Comparison of ENCODE assay signal across 19 cellular contexts in the genomic region with DNA sequence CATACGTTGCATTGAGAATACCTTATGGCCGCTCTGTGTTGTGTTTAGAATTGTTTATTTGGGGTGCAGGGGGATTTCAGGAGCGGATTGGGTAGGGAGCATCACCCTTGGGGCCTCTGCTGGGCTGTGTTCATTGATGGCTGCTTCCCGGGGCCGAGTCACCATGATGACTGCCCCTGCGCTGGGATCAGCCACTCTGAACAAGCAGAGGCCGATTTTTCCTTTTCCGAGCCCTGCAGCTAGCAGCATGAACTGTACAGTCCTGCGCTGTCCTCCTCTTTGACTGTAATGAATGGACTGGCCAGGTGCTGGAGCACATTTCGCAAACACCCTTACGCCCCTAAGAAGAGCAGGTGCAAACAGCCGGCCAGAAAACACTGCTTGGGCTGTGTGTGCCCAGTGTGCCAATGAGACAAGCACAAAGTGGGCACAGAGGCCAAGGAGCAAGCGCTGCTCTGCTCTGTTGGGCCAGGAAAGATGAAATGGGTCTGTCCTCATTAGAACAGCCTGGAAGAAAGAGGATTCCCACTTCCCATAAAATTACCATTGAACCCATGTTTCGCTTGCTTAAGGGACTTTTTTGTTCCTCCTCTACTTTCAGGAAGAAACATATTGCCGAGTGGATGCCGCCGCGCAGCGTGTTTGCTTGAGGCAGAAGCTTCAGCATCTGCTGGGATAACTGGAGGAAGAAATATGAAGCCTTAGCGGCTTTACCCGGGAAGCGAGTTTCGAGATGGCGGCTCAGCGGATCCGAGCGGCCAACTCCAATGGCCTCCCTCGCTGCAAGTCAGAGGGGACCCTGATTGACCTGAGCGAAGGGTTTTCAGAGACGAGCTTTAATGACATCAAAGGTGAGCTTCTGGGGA.
DNase-seq lines count a peak whose midpoint lies in the region; ATAC-seq and TF ChIP-seq lines count a peak whose summit lies in the region.
"Had no signal": no experiment of that assay in that cellular context is flagged by ENCODE, and none has a peak within 500 bp of the region (broad histone marks: within the 10 kb centered on the region; RNA-seq: fewer than 3 reads in every experiment).

No MANE protein-coding gene starts in this region.

- H3K4me2 ChIP-seq in neural progenitor cell, result no peak overlapping the region
- H3K4me2 ChIP-seq: BLaER1 had no signal

- H3K4me1 ChIP-seq in neural progenitor cell, result peaks cover 6% of the 10 kb centered on the region

- H3K27ac Mint-ChIP-seq in neural progenitor cell, result peak overlapping the region; percentile 44
- H3K27ac Mint-ChIP-seq in endothelial cell (ENCODE audit: unreplicated experiment), result no peak overlapping the region

- peak overlapping the region; percentile 31 for H3K27ac ChIP-seq in AG04450 (ENCODE audit: low read depth, low read length)
- H3K27ac ChIP-seq in neural progenitor cell, result no peak overlapping the region
- H3K27ac ChIP-seq: 22Rv1, BLaER1 had no signal

- H3K4me3 Mint-ChIP-seq in neural progenitor cell (no peak overlapping the region), endothelial cell (ENCODE audit: unreplicated experiment) (no peak overlapping the region)
- H3K4me3 Mint-ChIP-seq: CD8-positive, alpha-beta memory T cell had no signal

- no peaks in the 10 kb centered on the region for H3K9me3 ChIP-seq in AG04450 (ENCODE audit: control insufficient read depth, insufficient read depth, low read length)
- no peaks in the 10 kb centered on the region for H3K9me3 ChIP-seq in neural progenitor cell (ENCODE audit: low read depth)
- H3K9me3 ChIP-seq: BLaER1 had no signal

- H3K36me3 Mint-ChIP-seq in neural progenitor cell, result peaks cover 41% of the 10 kb centered on the region
- peaks cover 5% of the 10 kb centered on the region for H3K36me3 Mint-ChIP-seq in endothelial cell (ENCODE audit: low read depth, unreplicated experiment)
- H3K36me3 Mint-ChIP-seq: CD8-positive, alpha-beta memory T cell had no signal

- H2AFZ ChIP-seq in neural progenitor cell (replicated peaks), result no peak overlapping the region

- DNase-seq in DMS53 (lab: John Stamatoyannopoulos, UW) (peak; percentile 22), DMS53 treated with DMSO at 0.1 percent for 48 hours (lab: John Stamatoyannopoulos, UW; ENCODE audit: unreplicated experiment) (no peak), AG04450 (ENCODE audit: low read depth, low spot score) (no peak), SHP77 treated with DMSO at 0.1 percent for 48 hours (lab: John Stamatoyannopoulos, UW) (peak; percentile 86), neural progenitor cell (ENCODE audit: low spot score) (no peak), endothelial cell (ENCODE audit: low spot score) (no peak)
- DNase-seq: CD8-positive, alpha-beta memory T cell; EL; H7; IMR-90; Kasumi-1; NCI-H2029; NCI-H526 treated with DMSO at 0.1 percent for 48 hours; SIG-M5 had no signal

- no peaks in the 10 kb centered on the region for H3F3A ChIP-seq in neural progenitor cell (ENCODE audit: low read depth)

- H3K4me3 ChIP-seq in AG04450 (ENCODE audit: low read depth, low read length), result no peak overlapping the region
- H3K4me3 ChIP-seq in neural progenitor cell, result no peak overlapping the region
- H3K4me3 ChIP-seq: BLaER1 had no signal

- H3K36me3 ChIP-seq in neural progenitor cell, result no peaks in the 10 kb centered on the region
- H3K36me3 ChIP-seq: BLaER1 had no signal

- peaks cover 59% of the 10 kb centered on the region for H4K20me1 ChIP-seq in neural progenitor cell (ENCODE audit: low read depth)
- H4K20me1 ChIP-seq: BLaER1 had no signal

- peaks cover 22% of the 10 kb centered on the region for H3K4me1 Mint-ChIP-seq in neural progenitor cell
- peaks cover 16% of the 10 kb centered on the region for H3K4me1 Mint-ChIP-seq in endothelial cell (ENCODE audit: unreplicated experiment)
- H3K4me1 Mint-ChIP-seq: CD8-positive, alpha-beta memory T cell had no signal

- ATAC-seq in GM19463 (IDR thresholded peaks at IDR 0.05; ENCODE audit: unreplicated experiment) (no peak), HG03460 (IDR thresholded peaks at IDR 0.05; ENCODE audit: unreplicated experiment) (no peak)
- ATAC-seq: Panc1 had no signal

- H3K9me3 Mint-ChIP-seq in neural progenitor cell (peaks cover 3% of the 10 kb centered on the region), endothelial cell (ENCODE audit: unreplicated experiment) (no peaks in the 10 kb centered on the region)

- H3K27me3 ChIP-seq in AG04450 (ENCODE audit: control insufficient read depth, insufficient read depth, low read length) (no peaks in the 10 kb centered on the region), neural progenitor cell (no peaks in the 10 kb centered on the region)
- H3K27me3 ChIP-seq: BLaER1 had no signal

- no peak overlapping the region for H3K9ac ChIP-seq in neural progenitor cell
- H3K9ac ChIP-seq: BLaER1 had no signal

- POLR2A ChIA-PET in AG04450 (lab: Yijun Ruan, JAX), result no interaction called here

- H3K79me2 ChIP-seq in neural progenitor cell (ENCODE audit: low read depth), result peaks cover 55% of the 10 kb centered on the region

- TF ChIP-seq CTCF in AG04450 (IDR thresholded peaks at IDR 0.05; ENCODE audit: low read depth, low read length) (no peak), neural progenitor cell (IDR thresholded peaks at IDR 0.05) (no peak), endothelial cell (IDR thresholded peaks at IDR 0.05; ENCODE audit: unreplicated experiment) (no peak)

- H3K27me3 Mint-ChIP-seq in neural progenitor cell (ENCODE audit: insufficient read depth, low read depth), result peaks cover 4% of the 10 kb centered on the region
- H3K27me3 Mint-ChIP-seq in endothelial cell (ENCODE audit: unreplicated experiment), result peaks cover 4% of the 10 kb centered on the region

- CTCF ChIA-PET in AG04450 (lab: Charles Lee), result interaction anchor here (2.2 kb wide), 1 partner anchor 489 kb away, joined by 5 read pairs; no protein-coding TSS in a partner anchor

Comparison
In these comparisons a context has a peak if more than half of its experiments do, and no peak if none do; other contexts are left out.
1. DNase-seq: peak in DMS53 (single experiment) and SHP77 treated with DMSO at 0.1 percent for 48 hours (single experiment); none in DMS53 treated with DMSO at 0.1 percent for 48 hours (single experiment), AG04450 (single experiment), neural progenitor cell (single experiment) and endothelial cell (single experiment).